ENCODE assay signal across 12 cellular contexts in genomic region chr10:69056536-69057260, GRCh38. TPM values are rescaled to one million over a fixed set of nuclear protein-coding genes. Genes with fewer than 3 reads are reported as not detected.
DNase-seq lines count a peak whose midpoint lies in the region; ATAC-seq, FAIRE-seq and TF ChIP-seq lines count a peak whose summit lies in the region.
"Had no signal": no experiment of that assay in that cellular context is flagged by ENCODE, and none has a peak within 500 bp of the region (broad histone marks: within the 10 kb centered on the region; RNA-seq: fewer than 3 reads in every experiment).

No MANE protein-coding gene starts in this region.

- DNase-seq in CD1c-positive myeloid dendritic cell (ENCODE audit: extremely low spot score) (peak; percentile 60), endothelial cell of umbilical vein (ENCODE audit: low read depth, low spot score) (no peak), psoas muscle (no peak), HUDEP-2 (lab: John Stamatoyannopoulos, UW; ENCODE audit: unreplicated experiment in 76 of 76) (no peak), breast epithelium (ENCODE audit: low spot score in 2 of 2) (no peak)
- DNase-seq in central memory CD4-positive, alpha-beta T cell, result no peak
- DNase-seq: activated B cell treated with CpG ODN at 0.5 μM for 24 hours, amniotic stem cell, NCI-H2107 had no signal

- H4K20me1 ChIP-seq in Loucy (ENCODE audit: insufficient read depth, low read length, poor library complexity, severe bottlenecking), result no peaks in the 10 kb centered on the region
- H4K20me1 ChIP-seq in endothelial cell of umbilical vein (replicated peaks; ENCODE audit: control insufficient read depth, extremely low read depth, insufficient read depth, low read length), result no peaks in the 10 kb centered on the region

- CTCF ChIA-PET in endothelial cell of umbilical vein (lab: Charles Lee), result interaction anchor here (0.7 to 1.5 kb wide), 3 partner anchors 15 to 52 kb away, joined by 3 to 5 read pairs (median 4); no protein-coding TSS in a partner anchor

- intact Hi-C loops in endothelial cell of umbilical vein (cut with micrococcal nuclease), result no loop called here
- intact Hi-C loops in psoas muscle (cut with DNase I), result no loop called here
- intact Hi-C loops in breast epithelium (cut with DNase I; ENCODE audit: low total_unique reads), result no loop called here

- no peaks in the 10 kb centered on the region for H3K9me2 ChIP-seq in Loucy (replicated peaks; ENCODE audit: low read depth, low read length)

- H3K4me3 ChIP-seq in Loucy (ENCODE audit: low read length, poor library complexity, severe bottlenecking), result no peak overlapping the region
- H3K4me3 ChIP-seq in endothelial cell of umbilical vein (replicated peaks in 1 of 3; ENCODE audit: insufficient read depth in 1 of 3, low read depth in 1 of 3, low read length in 3 of 3), result no peak overlapping the region
- H3K4me3 ChIP-seq in psoas muscle, result no peak overlapping the region
- no peak overlapping the region for H3K4me3 ChIP-seq in breast epithelium

- H2AFZ ChIP-seq in Loucy (ENCODE audit: low read length), result peak overlapping the region; percentile 86; the same call in 1 of the 2 replicates
- H2AFZ ChIP-seq in endothelial cell of umbilical vein (ENCODE audit: low read depth, low read length), result peak overlapping the region; percentile 96

- dilution Hi-C loops in endothelial cell of umbilical vein (cut with MboI; ENCODE audit: extremely low pct_ligation_motif_present, low sequenced_read_pairs), result no loop called here

- H3K4me2 ChIP-seq in Loucy (ENCODE audit: low read depth, low read length, poor library complexity, severe bottlenecking) (no peak overlapping the region), endothelial cell of umbilical vein (ENCODE audit: insufficient read depth, low read length) (peak overlapping the region; percentile 14)

- H3K9me3 ChIP-seq in Loucy (ENCODE audit: insufficient read depth, low read depth, low read length) (no peaks in the 10 kb centered on the region), endothelial cell of umbilical vein (replicated peaks; ENCODE audit: control insufficient read depth, insufficient read depth, low read length) (no peaks in the 10 kb centered on the region), psoas muscle (no peaks in the 10 kb centered on the region), breast epithelium (no peaks in the 10 kb centered on the region)

- H3K27ac ChIP-seq in endothelial cell of umbilical vein (ENCODE audit: insufficient read depth, low read depth, low read length), result peak overlapping the region; percentile 57
- H3K27ac ChIP-seq in psoas muscle, result peak overlapping the region; percentile 55
- H3K27ac ChIP-seq in breast epithelium, result peak overlapping the region in 1 of 2 donors; percentile 58

- no peak for TF ChIP-seq POLR2A in endothelial cell of umbilical vein (IDR thresholded peaks at IDR 0.05; ENCODE audit: low read depth, low read length)
- TF ChIP-seq POLR2A in breast epithelium (IDR thresholded peaks at IDR 0.05), result no peak

- no peaks in the 10 kb centered on the region for H3K27me3 ChIP-seq in Loucy (ENCODE audit: insufficient read depth, low read length, poor library complexity, severe bottlenecking)
- no peaks in the 10 kb centered on the region for H3K27me3 ChIP-seq in endothelial cell of umbilical vein (ENCODE audit: control insufficient read depth in 2 of 2, insufficient read depth in 2 of 2, low read length in 2 of 2)
- no peaks in the 10 kb centered on the region for H3K27me3 ChIP-seq in psoas muscle (ENCODE audit: insufficient read depth in 3 of 3, low read length in 2 of 3)
- no peaks in the 10 kb centered on the region for H3K27me3 ChIP-seq in breast epithelium

- BruUV-seq in endothelial cell of umbilical vein (replicated peaks; lab: Mats Ljungman, UMichigan), result no TSS peak

- no peaks in the 10 kb centered on the region; the same call in 1 of the 2 replicates for H3F3A ChIP-seq in Loucy (ENCODE audit: low read depth)

- H3K4me1 ChIP-seq in Loucy (ENCODE audit: insufficient read depth, low read length, poor library complexity, severe bottlenecking), result peaks cover 14% of the 10 kb centered on the region
- H3K4me1 ChIP-seq in endothelial cell of umbilical vein (ENCODE audit: control insufficient read depth, extremely low read depth, insufficient read depth, low read length), result peaks cover 39% of the 10 kb centered on the region
- no peaks in the 10 kb centered on the region for H3K4me1 ChIP-seq in psoas muscle
- no peaks in the 10 kb centered on the region for H3K4me1 ChIP-seq in breast epithelium

- H3K36me3 ChIP-seq in Loucy (ENCODE audit: insufficient read depth, low read length), result no peaks in the 10 kb centered on the region
- no peaks in the 10 kb centered on the region for H3K36me3 ChIP-seq in endothelial cell of umbilical vein (ENCODE audit: control insufficient read depth in 2 of 2, extremely low read depth in 1 of 2, insufficient read depth in 2 of 2, low read length in 2 of 2)
- no peaks in the 10 kb centered on the region for H3K36me3 ChIP-seq in psoas muscle (ENCODE audit: insufficient read depth in 1 of 2, low read depth in 1 of 2)
- no peaks in the 10 kb centered on the region for H3K36me3 ChIP-seq in breast epithelium

- POLR2A ChIA-PET in endothelial cell of umbilical vein (lab: Charles Lee), result no interaction called here

- no peaks in the 10 kb centered on the region for H3K9me1 ChIP-seq in endothelial cell of umbilical vein (replicated peaks; ENCODE audit: control insufficient read depth, extremely low read depth, insufficient read depth, low read length)

- TF ChIP-seq CTCF in Loucy (conservative IDR thresholded peaks at IDR 0.05; ENCODE audit: low read length), result no peak
- TF ChIP-seq CTCF in endothelial cell of umbilical vein (IDR thresholded peaks at IDR 0.05; ENCODE audit: extremely low read depth in 1 of 2, insufficient read depth in 1 of 2, low read depth in 1 of 2, low read length in 2 of 2), result no peak
- no peak for TF ChIP-seq CTCF in psoas muscle (IDR thresholded peaks at IDR 0.05)
- no peak for TF ChIP-seq CTCF in breast epithelium (IDR thresholded peaks at IDR 0.05)

- no peak for FAIRE-seq in endothelial cell of umbilical vein (lab: Jason Lieb, UNC)
- FAIRE-seq: D721Med had no signal

- 60 to 70% (median 67%) methylated on average over 14 of the region's 14 CpGs for WGBS in psoas muscle, 3 donors

- H3K79me2 ChIP-seq in Loucy (ENCODE audit: insufficient read depth, low read length) (no peaks in the 10 kb centered on the region), endothelial cell of umbilical vein (ENCODE audit: control insufficient read depth, insufficient read depth, low read length) (no peaks in the 10 kb centered on the region)

- H3K9ac ChIP-seq in Loucy (ENCODE audit: low read depth, low read length, poor library complexity, severe bottlenecking), result no peak overlapping the region
- no peak overlapping the region for H3K9ac ChIP-seq in endothelial cell of umbilical vein (replicated peaks; ENCODE audit: extremely low read depth, insufficient read depth, low read length)

- no peak for ATAC-seq in psoas muscle
- ATAC-seq in GM21390 (IDR thresholded peaks at IDR 0.05; ENCODE audit: unreplicated experiment), result no peak

TF ChIP-seq in endothelial cell of umbilical vein, 7 proteins besides CTCF, POLR2A, EP300 and RAD21:
- TF ChIP-seq MAX (IDR thresholded peaks at IDR 0.05; ENCODE audit: insufficient read depth, insufficient read length) (no peak), FOS (IDR thresholded peaks at IDR 0.05; ENCODE audit: borderline replicate concordance, insufficient read depth, low read length) (no peak), MYC (IDR thresholded peaks at IDR 0.05; ENCODE audit: low read depth, low read length) (no peak), POLR2AphosphoS5 (IDR thresholded peaks at IDR 0.05; ENCODE audit: insufficient read depth, low read depth, low read length) (no peak), GATA2 (IDR thresholded peaks at IDR 0.05; ENCODE audit: insufficient read depth, insufficient read length, low read depth, low read length) (no peak), EZH2 (IDR thresholded peaks at IDR 0.05; ENCODE audit: borderline replicate concordance, low read depth, low read length, severe bottlenecking) (no peak)

RNA-seq across cellular contexts. Expression of gene SRGN, which starts 31.2 kb away (rescaled TPM):
- 433 and 450 TPM in 2 replicates for total RNA-seq in endothelial cell of umbilical vein
- polyA plus RNA-seq in endothelial cell of umbilical vein, result 331 and 384 TPM in 2 replicates
- 508 and 539 TPM in 2 replicates for polyA plus RNA-seq in endothelial cell of umbilical vein (2011; cell fraction: cytosol; rRNA removed)
- 158 and 239 TPM in 2 replicates for polyA plus RNA-seq in endothelial cell of umbilical vein (2011; cell fraction: nucleus; rRNA removed)
- 819 and 1,078 TPM in 2 replicates for polyA plus RNA-seq in endothelial cell of umbilical vein (2012)
- polyA minus RNA-seq in endothelial cell of umbilical vein, result 297 and 324 TPM in 2 replicates
- 1.3 TPM for polyA minus RNA-seq in endothelial cell of umbilical vein (2011; cell fraction: cytosol; rRNA and poly(A)+ RNA removed)
- 49.0 and 69.0 TPM in 2 replicates for polyA minus RNA-seq in endothelial cell of umbilical vein (2011; cell fraction: nucleus; rRNA and poly(A)+ RNA removed)
- 10 to 100 TPM; 27.8 to 43.4 (median 30.5) TPM for total RNA-seq in psoas muscle
- polyA plus RNA-seq in psoas muscle, result 10 to 100 TPM; 30.2 to 54.0 (median 33.2) TPM
- total RNA-seq in breast epithelium, result 100 to 1,000 TPM in 2 of 3 donors, 10 to 100 TPM in 1; 97.2 to 208 (median 114) TPM
